Comparison of ENCODE assay signal across 20 cellular contexts in genomic region chr1:228259368-228259894, GRCh38.
"Had no signal": no experiment of that assay in that cellular context is flagged by ENCODE, and none has a peak within 500 bp of the region (broad histone marks: within the 10 kb centered on the region; RNA-seq: fewer than 3 reads in every experiment).

No MANE protein-coding gene starts in this region.

- H3K9ac ChIP-seq: KMS-11 had no signal

- H3K27ac ChIP-seq: KMS-11, RWPE1, SJCRH30 had no signal

- DNase-seq: Kasumi-1, MM.1S, NCI-H1092 treated with DMSO at 0.1 percent for 48 hours, NCI-H1436, NCI-H187, NCI-H2029, NCI-H2081 treated with DMSO at 0.1 percent for 48 hours, NCI-H2171, NCI-H226, NCI-H446, NCI-H510A, NCI-H524 treated with DMSO at 0.1 percent for 48 hours, NCI-H69, NCI-H774, SHP77 treated with DMSO at 0.1 percent for 48 hours, SJCRH30 had no signal

- H3K4me1 ChIP-seq: SJCRH30 had no signal

- H3K36me3 ChIP-seq: SJCRH30 had no signal

- H3K4me2 ChIP-seq: KMS-11 had no signal

- H3K27me3 ChIP-seq: SJCRH30 had no signal

- ATAC-seq: SK-N-SH treated with all-trans-retinoic acid at 6 μM for 48 hours had no signal

- H3K4me3 ChIP-seq: K562, SJCRH30 had no signal
